1 cellular context compared by ENCODE assay signal in genomic region chr4:156815717-156816319, GRCh38.
TF ChIP-seq lines count a peak whose summit lies in the region.

No MANE protein-coding gene starts in this region.

TF ChIP-seq in HEK293, 187 proteins besides CTCF, POLR2A, EP300 and RAD21 (continued from another document):
- peak; percentile 33; the same call in 1 of the 2 replicates for TF ChIP-seq PRDM10 (tag by site-specific recombination; IDR thresholded peaks at IDR 0.05)
- TF ChIP-seq TCF7L2 (IDR thresholded peaks at IDR 0.05; ENCODE audit: borderline replicate concordance, low read depth, low read length) = peak; percentile 80
- peak; percentile 84 for TF ChIP-seq KLF10 (tag by site-specific recombination; IDR thresholded peaks at IDR 0.05)
- TF ChIP-seq ZNF513 (tag by site-specific recombination; IDR thresholded peaks at IDR 0.05) = peak; percentile 52; the same call in 1 of the 2 replicates
- no peak for TF ChIP-seq ZNF184 (tag by site-specific recombination; IDR thresholded peaks at IDR 0.05)
- peak; percentile 68; the same call in 1 of the 2 replicates for TF ChIP-seq SCRT1 (tag by site-specific recombination; IDR thresholded peaks at IDR 0.05; ENCODE audit: borderline replicate concordance)
- TF ChIP-seq FEZF1 (tag by site-specific recombination; IDR thresholded peaks at IDR 0.05) = peak; percentile 92
- TF ChIP-seq OSR2 (tag by site-specific recombination; IDR thresholded peaks at IDR 0.05) = peak; percentile 91
- TF ChIP-seq ZNF654 (tag by site-specific recombination; IDR thresholded peaks at IDR 0.05; ENCODE audit: low read depth) = 0 out of 2 replicates have a peak, but pooled peaks have one; percentile 10
- TF ChIP-seq ZNF394 (tag by site-specific recombination; IDR thresholded peaks at IDR 0.05; ENCODE audit: borderline replicate concordance) = peak; percentile 35; the same call in 1 of the 2 replicates
- 0 out of 2 replicates have a peak, but pooled peaks have one; percentile 24 for TF ChIP-seq ZNF501 (tag by site-specific recombination; IDR thresholded peaks at IDR 0.05)
- peak; percentile 62 for TF ChIP-seq ZNF24 (tag by site-specific recombination; IDR thresholded peaks at IDR 0.05)
